In genomic region chr14:74611672-74612345, GRCh38 we compare ENCODE assay signal across 8 cellular contexts. TPM values are rescaled to one million over a fixed set of nuclear protein-coding genes. Genes with fewer than 3 reads are reported as not detected.
A peak's percentile ranks its signal among the peaks of the same experiment; 100 is the strongest.
DNase-seq lines count a peak whose midpoint lies in the region; ATAC-seq, FAIRE-seq and TF ChIP-seq lines count a peak whose summit lies in the region.

Gene LTBP2 (minus strand): TSS chr14:74612237. CDS start chr14:74611944, 293 bp downstream.

- peaks cover 19% of the 10 kb centered on the region for H3K27me3 ChIP-seq in OCI-LY3 (ENCODE audit: low read depth, low read length)
- peaks cover 16% of the 10 kb centered on the region for H3K27me3 ChIP-seq in colonic mucosa
- no peaks in the 10 kb centered on the region for H3K27me3 ChIP-seq in thoracic aorta (replicated peaks; ENCODE audit: insufficient read depth)

- H4K20me1 ChIP-seq in OCI-LY3 (ENCODE audit: insufficient read depth, low read length): no peaks in the 10 kb centered on the region

- no peaks in the 10 kb centered on the region for H3K36me3 ChIP-seq in OCI-LY3 (replicated peaks; ENCODE audit: low read depth, low read length)
- H3K36me3 ChIP-seq in colonic mucosa: no peaks in the 10 kb centered on the region
- no peaks in the 10 kb centered on the region for H3K36me3 ChIP-seq in thoracic aorta

- H3K9ac ChIP-seq in OCI-LY3 (ENCODE audit: low read length) (no peak within 1 kb of the TSS), colonic mucosa (ENCODE audit: low read depth in 2 of 2, low read length in 2 of 2) (peak within 1 kb of the TSS in 1 of 2 donors; percentile 66)

- TF ChIP-seq CTCF in OCI-LY3 (IDR thresholded peaks at IDR 0.05; ENCODE audit: low read depth, low read length) (no peak), colonic mucosa (IDR thresholded peaks at IDR 0.05) (no peak), lower leg skin (IDR thresholded peaks at IDR 0.05) (no peak), thoracic aorta (IDR thresholded peaks at IDR 0.05) (no peak)

- no peak for FAIRE-seq in GM12892 (lab: Jason Lieb, UNC)

- no peak for DNase-seq in G401 (ENCODE audit: low spot score)
- DNase-seq in colonic mucosa: no peak
- peak in 1 of 2 donors; percentile 88 for DNase-seq in lower leg skin (ENCODE audit: low spot score in 2 of 2)
- no peak for DNase-seq in thoracic aorta (ENCODE audit: low spot score)
- no peak for DNase-seq in SKM-1 (lab: John Stamatoyannopoulos, UW; ENCODE audit: unreplicated experiment)
- DNase-seq in NCI-H2196 treated with DMSO at 0.1 percent for 48 hours (lab: John Stamatoyannopoulos, UW; ENCODE audit: unreplicated experiment): no peak
- no peak for DNase-seq in GM12892 (ENCODE audit: insufficient read length)

- H3K79me2 ChIP-seq in OCI-LY3 (ENCODE audit: low read length): no peaks in the 10 kb centered on the region

- intact Hi-C loops in colonic mucosa (cut with DNase I): loop anchor here (2.0 to 5.0 kb wide), 2 partner anchors 110 to 249 kb away; no protein-coding TSS in a partner anchor
- intact Hi-C loops in lower leg skin (cut with DNase I; ENCODE audit: low total_unique reads): no loop called here

- TF ChIP-seq POLR2A in lower leg skin (IDR thresholded peaks at IDR 0.05) (no peak), GM12892 (IDR thresholded peaks at IDR 0.05; ENCODE audit: low read depth, low read length) (no peak)

- no peak for ATAC-seq in thoracic aorta (ENCODE audit: insufficient number of reproducible peaks, low FRiP score, low read depth)

- 0% methylated on average over 37 to 44 of the region's 70 CpGs for WGBS in lower leg skin, 2 donors

- H3K9me3 ChIP-seq in OCI-LY3 (ENCODE audit: insufficient read depth, low read length): no peaks in the 10 kb centered on the region
- no peaks in the 10 kb centered on the region for H3K9me3 ChIP-seq in colonic mucosa
- H3K9me3 ChIP-seq in thoracic aorta: no peaks in the 10 kb centered on the region

- H3K4me2 ChIP-seq in OCI-LY3 (ENCODE audit: low read length): peak within 1 kb of the TSS; percentile 62

- H3K27ac ChIP-seq in OCI-LY3 (ENCODE audit: low read length) (no peak within 1 kb of the TSS), colonic mucosa (peak within 1 kb of the TSS; percentile 24), thoracic aorta (peak within 1 kb of the TSS; percentile 95 to 97)

- in situ Hi-C loops in G401 (cut with HindIII; ENCODE audit: low sequenced_read_pairs): no loop called here

- H3K4me1 ChIP-seq in OCI-LY3 (ENCODE audit: low read length) (peaks cover 23% of the 10 kb centered on the region), colonic mucosa (peaks cover 5% of the 10 kb centered on the region), thoracic aorta (ENCODE audit: control insufficient read depth in 1 of 2, low read depth in 2 of 2) (peaks cover 44 to 74% of the 10 kb centered on the region in 2 donors)

- peak within 1 kb of the TSS; percentile 74 for H3K4me3 ChIP-seq in OCI-LY3 (ENCODE audit: low read length)
- peak within 1 kb of the TSS; percentile 65 for H3K4me3 ChIP-seq in colonic mucosa
- H3K4me3 ChIP-seq in lower leg skin (ENCODE audit: low read depth, poor library complexity, severe bottlenecking): peak within 1 kb of the TSS; percentile 54
- peak within 1 kb of the TSS; percentile 92 for H3K4me3 ChIP-seq in thoracic aorta

- no peak within 1 kb of the TSS for H2AFZ ChIP-seq in OCI-LY3 (ENCODE audit: low read depth, low read length)

RNA-seq across cellular contexts. Expression of gene LTBP2, which starts in this region (rescaled TPM):
- total RNA-seq in G401 (2014; rRNA removed; shearing (Covaris generic)): 30.0 and 33.4 TPM in 2 replicates
- total RNA-seq in colonic mucosa (1 to 10 TPM; 1.9 to 3.7 TPM), lower leg skin (10 to 100 TPM; 13.7 to 39.3 (median 25.9) TPM), thoracic aorta (100 to 1,000 TPM; 674 to 973 TPM)
- 0.15 TPM for polyA plus RNA-seq in GM12892 (2012; ENCODE audit: missing spikeins)

Comparison
In these comparisons a context has a peak if more than half of its experiments do, and no peak if none do; other contexts are left out.
1. RNA of gene LTBP2 (total RNA-seq): 674 to 973 TPM in thoracic aorta; 13.7 to 39.3 TPM in lower leg skin, 30.0 to 33.4 TPM in G401 and 1.9 to 3.7 TPM in colonic mucosa; every median in the first group is over 10 times any median in the second.
2. Peak in every context shown above with its lines, with median percentiles within 50 percentile points of each other: H3K4me3 ChIP-seq.